Comparison of ENCODE assay signal across 14 cellular contexts in genomic region chr1:221162939-221163338, GRCh38.
DNase-seq lines count a peak whose midpoint lies in the region; TF ChIP-seq lines count a peak whose summit lies in the region.
"Had no signal": no experiment of that assay in that cellular context is flagged by ENCODE, and none has a peak within 500 bp of the region (broad histone marks: within the 10 kb centered on the region; RNA-seq: fewer than 3 reads in every experiment).

No MANE protein-coding gene starts in this region.

- H3K4me1 Mint-ChIP-seq in activated CD4-positive, alpha-beta T cell treated with anti-CD3 and anti-CD28 coated beads, Interleukin-2, amount 10 ng/mL, durations not matched to agents 24 days and 14 days, result no peaks in the 10 kb centered on the region
- H3K4me1 Mint-ChIP-seq: CD4-positive, CD25-positive, alpha-beta regulatory T cell; CD8-positive, alpha-beta memory T cell had no signal

- no peak overlapping the region for H3K27ac Mint-ChIP-seq in activated CD4-positive, alpha-beta T cell treated with anti-CD3 and anti-CD28 coated beads, Interleukin-2, amount 10 ng/mL, durations not matched to agents 24 days and 14 days
- H3K27ac Mint-ChIP-seq: CD4-positive, CD25-positive, alpha-beta regulatory T cell; CD8-positive, alpha-beta memory T cell had no signal

- H3K9me3 Mint-ChIP-seq in activated CD4-positive, alpha-beta T cell treated with anti-CD3 and anti-CD28 coated beads, Interleukin-2, amount 10 ng/mL, durations not matched to agents 24 days and 14 days, result peaks cover 3% of the 10 kb centered on the region

- TF ChIP-seq CTCF in fibroblast of villous mesenchyme (IDR thresholded peaks at IDR 0.05; ENCODE audit: insufficient read depth, low read depth, low read length), result no peak

- H3K27me3 Mint-ChIP-seq in activated CD4-positive, alpha-beta T cell treated with anti-CD3 and anti-CD28 coated beads, Interleukin-2, amount 10 ng/mL, durations not matched to agents 24 days and 14 days, result peaks cover 3% of the 10 kb centered on the region
- H3K27me3 Mint-ChIP-seq: CD4-positive, CD25-positive, alpha-beta regulatory T cell had no signal

- H3K36me3 Mint-ChIP-seq in activated CD4-positive, alpha-beta T cell treated with anti-CD3 and anti-CD28 coated beads, Interleukin-2, amount 10 ng/mL, durations not matched to agents 24 days and 14 days (ENCODE audit: low read depth), result no peaks in the 10 kb centered on the region
- H3K36me3 Mint-ChIP-seq: CD4-positive, CD25-positive, alpha-beta regulatory T cell; CD8-positive, alpha-beta memory T cell had no signal

- intact Hi-C loops in activated CD4-positive, alpha-beta T cell treated with anti-CD3 and anti-CD28 coated beads, Interleukin-2, amount 10 ng/mL, durations not matched to agents 24 days and 14 days (cut with micrococcal nuclease), result no loop called here

- peak; percentile 8 for DNase-seq in activated CD4-positive, alpha-beta T cell treated with anti-CD3 and anti-CD28 coated beads, Interleukin-2, amount 10 ng/mL, durations not matched to agents 24 days and 14 days
- no peak for DNase-seq in activated CD4-positive, alpha-beta T cell treated with anti-CD3 and anti-CD28 coated beads, Interleukin-2, amount 50 U/mL, for 48 hours
- DNase-seq in M059J (ENCODE audit: low read depth) (peak; percentile 29), fibroblast of villous mesenchyme (ENCODE audit: low read depth) (peak; percentile 27), cerebellum (ENCODE audit: low spot score) (no peak), C1 segment of cervical spinal cord (lab: John Stamatoyannopoulos, UW) (no peak), GF-D8 (lab: John Stamatoyannopoulos, UW) (no peak)
- DNase-seq: 8988T; CD4-positive, CD25-positive, alpha-beta regulatory T cell; CD8-positive, alpha-beta memory T cell; COR-L47; GDM1 had no signal

- H3K4me3 ChIP-seq in fibroblast of villous mesenchyme (ENCODE audit: low read depth, low read length), result no peak overlapping the region
- H3K4me3 ChIP-seq: BLaER1, HAP-1 had no signal

- H3K4me3 Mint-ChIP-seq in activated CD4-positive, alpha-beta T cell treated with anti-CD3 and anti-CD28 coated beads, Interleukin-2, amount 10 ng/mL, durations not matched to agents 24 days and 14 days, result no peak overlapping the region
- H3K4me3 Mint-ChIP-seq: CD4-positive, CD25-positive, alpha-beta regulatory T cell; CD8-positive, alpha-beta memory T cell had no signal

Comparison
In these comparisons a context has a peak if more than half of its experiments do, and no peak if none do; other contexts are left out.
1. DNase-seq: peak in activated CD4-positive, alpha-beta T cell treated with anti-CD3 and anti-CD28 coated beads, Interleukin-2, amount 10 ng/mL, durations not matched to agents 24 days and 14 days (single experiment), M059J (single experiment) and fibroblast of villous mesenchyme (single experiment); none in activated CD4-positive, alpha-beta T cell treated with anti-CD3 and anti-CD28 coated beads, Interleukin-2, amount 50 U/mL, for 48 hours (0 of 2), cerebellum (single experiment), C1 segment of cervical spinal cord (0 of 14) and GF-D8 (single experiment).